Comparison of ENCODE assay signal across 22 cellular contexts in the genomic region with DNA sequence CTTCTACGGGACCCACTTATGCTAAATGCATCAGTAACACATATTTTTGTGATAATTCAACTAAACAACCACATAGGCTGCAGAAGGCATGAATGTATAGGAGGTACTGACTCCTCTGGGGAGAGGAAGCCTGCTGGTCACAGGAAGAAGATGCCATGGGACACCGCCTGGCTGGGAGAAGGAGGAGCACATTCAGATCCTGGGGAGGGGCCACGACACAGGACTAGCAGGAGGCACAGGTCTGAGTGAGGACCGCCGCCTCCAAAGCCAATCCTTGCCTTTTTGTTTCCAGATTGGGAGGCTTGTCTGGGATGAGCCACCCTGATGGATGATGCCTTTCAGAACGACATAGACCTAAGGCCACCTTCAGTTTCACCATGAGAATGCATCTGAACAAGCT. TPM values are rescaled to one million over a fixed set of nuclear protein-coding genes. Genes with fewer than 3 reads are reported as not detected.
A peak's percentile ranks its signal among the peaks of the same experiment; 100 is the strongest.
DNase-seq lines count a peak whose midpoint lies in the region; ATAC-seq and TF ChIP-seq lines count a peak whose summit lies in the region.
"Had no signal": no experiment of that assay in that cellular context is flagged by ENCODE, and none has a peak within 500 bp of the region (broad histone marks: within the 10 kb centered on the region; RNA-seq: fewer than 3 reads in every experiment).

No MANE protein-coding gene starts in this region.

- H3K27ac Mint-ChIP-seq in activated T-cell treated with anti-CD3 and anti-CD28 coated beads, Interleukin-2, amount 50 U/mL, for 24 hours = peak overlapping the region; percentile 50
- H3K27ac Mint-ChIP-seq in activated T-cell treated with anti-CD3 and anti-CD28 coated beads, Interleukin-2, amount 50 U/mL, for 72 hours = no peak overlapping the region
- H3K27ac Mint-ChIP-seq in WTC11 = no peak overlapping the region
- H3K27ac Mint-ChIP-seq: CD8-positive, alpha-beta T cell had no signal

- no peaks in the 10 kb centered on the region for H3K27me3 ChIP-seq in colonic mucosa
- H3K27me3 ChIP-seq: Peyer's patch, SJCRH30 had no signal

- no peaks in the 10 kb centered on the region for H3K4me1 ChIP-seq in colonic mucosa
- H3K4me1 ChIP-seq: SJCRH30 had no signal

- H3K4me1 Mint-ChIP-seq in activated T-cell treated with anti-CD3 and anti-CD28 coated beads, Interleukin-2, amount 50 U/mL, for 24 hours (ENCODE audit: low read depth) = peaks cover 23% of the 10 kb centered on the region
- H3K4me1 Mint-ChIP-seq in activated T-cell treated with anti-CD3 and anti-CD28 coated beads, Interleukin-2, amount 50 U/mL, for 72 hours (ENCODE audit: low read depth) = peaks cover 19% of the 10 kb centered on the region
- no peaks in the 10 kb centered on the region for H3K4me1 Mint-ChIP-seq in WTC11

- no peaks in the 10 kb centered on the region for H3K9me3 Mint-ChIP-seq in activated T-cell treated with anti-CD3 and anti-CD28 coated beads, Interleukin-2, amount 50 U/mL, for 24 hours
- H3K9me3 Mint-ChIP-seq in activated T-cell treated with anti-CD3 and anti-CD28 coated beads, Interleukin-2, amount 50 U/mL, for 72 hours = no peaks in the 10 kb centered on the region
- no peaks in the 10 kb centered on the region for H3K9me3 Mint-ChIP-seq in WTC11
- H3K9me3 Mint-ChIP-seq: CD8-positive, alpha-beta T cell; IgD-negative memory B cell had no signal

- CTCF ChIA-PET in WTC11 (lab: Charles Lee) = interaction anchor here (1.0 to 2.2 kb wide), 3 partner anchors 16 to 125 kb away, joined by 4 to 6 read pairs (median 4); partner anchors contain the start of gene TAF1C

- H3K27me3 Mint-ChIP-seq in activated T-cell treated with anti-CD3 and anti-CD28 coated beads, Interleukin-2, amount 50 U/mL, for 24 hours = no peaks in the 10 kb centered on the region
- H3K27me3 Mint-ChIP-seq in activated T-cell treated with anti-CD3 and anti-CD28 coated beads, Interleukin-2, amount 50 U/mL, for 72 hours (ENCODE audit: low read depth) = no peaks in the 10 kb centered on the region
- no peaks in the 10 kb centered on the region for H3K27me3 Mint-ChIP-seq in WTC11 (ENCODE audit: low read depth)
- H3K27me3 Mint-ChIP-seq: IgD-negative memory B cell had no signal

- no peak overlapping the region for H3K9ac ChIP-seq in colonic mucosa (ENCODE audit: low read depth in 2 of 2, low read length in 2 of 2)
- H3K9ac ChIP-seq: BLaER1 treated with 17β-estradiol and CSF1 and Interleukin-3, amounts not matched to agents 10 nM and 100 nM had no signal

- intact Hi-C loops in colonic mucosa (cut with DNase I) = no loop called here

- POLR2A ChIA-PET in WTC11 (lab: Charles Lee) = no interaction called here

- TF ChIP-seq CTCF in WTC11 (IDR thresholded peaks at IDR 0.05) (no peak), colonic mucosa (IDR thresholded peaks at IDR 0.05) (no peak)

- ATAC-seq in activated T-cell treated with anti-CD3 and anti-CD28 coated beads, Interleukin-2, amount 50 U/mL, for 72 hours (replicated peaks in 1 of 2) = no peak
- ATAC-seq in WTC11 (peak; percentile 64), esophagus mucosa (peak; percentile 19)
- ATAC-seq: CD8-positive, alpha-beta T cell had no signal

- H3K36me3 Mint-ChIP-seq in activated T-cell treated with anti-CD3 and anti-CD28 coated beads, Interleukin-2, amount 50 U/mL, for 24 hours (ENCODE audit: low read depth) = peaks cover 91% of the 10 kb centered on the region
- H3K36me3 Mint-ChIP-seq in activated T-cell treated with anti-CD3 and anti-CD28 coated beads, Interleukin-2, amount 50 U/mL, for 72 hours (ENCODE audit: insufficient read depth in 2 of 2) = peaks cover 6 to 23% of the 10 kb centered on the region in 2 donors
- peaks cover 40% of the 10 kb centered on the region for H3K36me3 Mint-ChIP-seq in WTC11

- DNase-seq in activated T-cell treated with anti-CD3 and anti-CD28 coated beads, Interleukin-2, amount 50 U/mL, for 24 hours = no peak
- no peak for DNase-seq in activated T-cell treated with anti-CD3 and anti-CD28 coated beads, Interleukin-2, amount 50 U/mL, for 72 hours
- DNase-seq in WTC11 (ENCODE audit: low spot score) (no peak), NCI-H2227 (lab: John Stamatoyannopoulos, UW; ENCODE audit: unreplicated experiment) (no peak), amniotic stem cell (lab: John Stamatoyannopoulos, UW) (no peak), colonic mucosa (no peak)
- DNase-seq: Calu3; CD8-positive, alpha-beta T cell; DMS153; NCI-H1105 treated with DMSO at 0.1 percent for 48 hours; NCI-H2029 treated with DMSO at 0.1 percent for 48 hours; NCI-H2171; NCI-H524 treated with DMSO at 0.1 percent for 48 hours; NCI-H82; Peyer's patch; SJCRH30 had no signal

- no peak overlapping the region for H3K4me3 Mint-ChIP-seq in activated T-cell treated with anti-CD3 and anti-CD28 coated beads, Interleukin-2, amount 50 U/mL, for 24 hours
- no peak overlapping the region for H3K4me3 Mint-ChIP-seq in activated T-cell treated with anti-CD3 and anti-CD28 coated beads, Interleukin-2, amount 50 U/mL, for 72 hours
- no peak overlapping the region for H3K4me3 Mint-ChIP-seq in WTC11
- H3K4me3 Mint-ChIP-seq: CD8-positive, alpha-beta T cell; IgD-negative memory B cell had no signal

- peaks cover 2% of the 10 kb centered on the region for H3K36me3 ChIP-seq in colonic mucosa

- H3K9me3 ChIP-seq in colonic mucosa = no peaks in the 10 kb centered on the region
- H3K9me3 ChIP-seq: BLaER1 treated with 17β-estradiol and CSF1 and Interleukin-3, amounts not matched to agents 10 nM and 100 nM; Peyer's patch; SJCRH30 had no signal

- H3K27ac ChIP-seq in temporal lobe (ENCODE audit: low read depth, low read length) (peak overlapping the region; percentile 3), colonic mucosa (no peak overlapping the region)
- H3K27ac ChIP-seq: 22Rv1; BLaER1 treated with 17β-estradiol and CSF1 and Interleukin-3, amounts not matched to agents 10 nM and 100 nM; Peyer's patch; SJCRH30 had no signal

- H3K4me3 ChIP-seq in colonic mucosa = no peak overlapping the region
- H3K4me3 ChIP-seq: BLaER1 treated with 17β-estradiol and CSF1 and Interleukin-3, amounts not matched to agents 10 nM and 100 nM; Peyer's patch; SJCRH30 had no signal

TF ChIP-seq in WTC11, 78 proteins besides CTCF, POLR2A, EP300 and RAD21 (continues in another document):
- no peak for TF ChIP-seq FOXP1 (CRISPR knock-in tag; IDR thresholded peaks at IDR 0.05; ENCODE audit: borderline replicate concordance)
- no peak for TF ChIP-seq ZBTB43 (CRISPR knock-in tag; IDR thresholded peaks at IDR 0.05)
- TF ChIP-seq TEAD4 (CRISPR knock-in tag; IDR thresholded peaks at IDR 0.05) = no peak
- no peak for TF ChIP-seq HMGA2 (CRISPR knock-in tag; IDR thresholded peaks at IDR 0.05)
- no peak for TF ChIP-seq RELA (CRISPR knock-in tag; IDR thresholded peaks at IDR 0.05; ENCODE audit: borderline replicate concordance)
- TF ChIP-seq, protein P1, sequence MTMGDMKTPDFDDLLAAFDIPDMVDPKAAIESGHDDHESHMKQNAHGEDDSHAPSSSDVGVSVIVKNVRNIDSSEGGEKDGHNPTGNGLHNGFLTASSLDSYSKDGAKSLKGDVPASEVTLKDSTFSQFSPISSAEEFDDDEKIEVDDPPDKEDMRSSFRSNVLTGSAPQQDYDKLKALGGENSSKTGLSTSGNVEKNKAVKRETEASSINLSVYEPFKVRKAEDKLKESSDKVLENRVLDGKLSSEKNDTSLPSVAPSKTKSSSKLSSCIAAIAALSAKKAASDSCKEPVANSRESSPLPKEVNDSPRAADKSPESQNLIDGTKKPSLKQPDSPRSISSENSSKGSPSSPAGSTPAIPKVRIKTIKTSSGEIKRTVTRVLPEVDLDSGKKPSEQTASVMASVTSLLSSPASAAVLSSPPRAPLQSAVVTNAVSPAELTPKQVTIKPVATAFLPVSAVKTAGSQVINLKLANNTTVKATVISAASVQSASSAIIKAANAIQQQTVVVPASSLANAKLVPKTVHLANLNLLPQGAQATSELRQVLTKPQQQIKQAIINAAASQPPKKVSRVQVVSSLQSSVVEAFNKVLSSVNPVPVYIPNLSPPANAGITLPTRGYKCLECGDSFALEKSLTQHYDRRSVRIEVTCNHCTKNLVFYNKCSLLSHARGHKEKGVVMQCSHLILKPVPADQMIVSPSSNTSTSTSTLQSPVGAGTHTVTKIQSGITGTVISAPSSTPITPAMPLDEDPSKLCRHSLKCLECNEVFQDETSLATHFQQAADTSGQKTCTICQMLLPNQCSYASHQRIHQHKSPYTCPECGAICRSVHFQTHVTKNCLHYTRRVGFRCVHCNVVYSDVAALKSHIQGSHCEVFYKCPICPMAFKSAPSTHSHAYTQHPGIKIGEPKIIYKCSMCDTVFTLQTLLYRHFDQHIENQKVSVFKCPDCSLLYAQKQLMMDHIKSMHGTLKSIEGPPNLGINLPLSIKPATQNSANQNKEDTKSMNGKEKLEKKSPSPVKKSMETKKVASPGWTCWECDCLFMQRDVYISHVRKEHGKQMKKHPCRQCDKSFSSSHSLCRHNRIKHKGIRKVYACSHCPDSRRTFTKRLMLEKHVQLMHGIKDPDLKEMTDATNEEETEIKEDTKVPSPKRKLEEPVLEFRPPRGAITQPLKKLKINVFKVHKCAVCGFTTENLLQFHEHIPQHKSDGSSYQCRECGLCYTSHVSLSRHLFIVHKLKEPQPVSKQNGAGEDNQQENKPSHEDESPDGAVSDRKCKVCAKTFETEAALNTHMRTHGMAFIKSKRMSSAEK (CRISPR knock-in tag; IDR thresholded peaks at IDR 0.05; ENCODE audit: borderline replicate concordance) = no peak
- TF ChIP-seq, protein P2, sequence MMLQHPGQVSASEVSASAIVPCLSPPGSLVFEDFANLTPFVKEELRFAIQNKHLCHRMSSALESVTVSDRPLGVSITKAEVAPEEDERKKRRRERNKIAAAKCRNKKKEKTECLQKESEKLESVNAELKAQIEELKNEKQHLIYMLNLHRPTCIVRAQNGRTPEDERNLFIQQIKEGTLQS (CRISPR knock-in tag; conservative IDR thresholded peaks at IDR 0.05) = no peak
- no peak for TF ChIP-seq MYBL2 (CRISPR knock-in tag; IDR thresholded peaks at IDR 0.05)
- no peak for TF ChIP-seq OVOL2 (CRISPR knock-in tag; IDR thresholded peaks at IDR 0.05; ENCODE audit: borderline replicate concordance)

RNA-seq across cellular contexts. Expression of gene MBTPS1, which starts 34.6 kb away (rescaled TPM):
- total RNA-seq in activated T-cell treated with anti-CD3 and anti-CD28 coated beads, Interleukin-2, amount 50 U/mL, for 72 hours = 10 to 100 TPM; 36.6 to 42.0 TPM
- total RNA-seq in WTC11 (2021) = 45.1 to 47.4 TPM (median 46.9 TPM) in 3 replicates
- total RNA-seq in esophagus mucosa = 37.3 TPM
- 54.1 TPM for total RNA-seq in temporal lobe
- 10 to 100 TPM; 69.6 to 80.7 TPM for total RNA-seq in colonic mucosa

RNA-seq across cellular contexts. Expression of gene SLC38A8, which starts 39.5 kb away (rescaled TPM):
- not detected for total RNA-seq in activated T-cell treated with anti-CD3 and anti-CD28 coated beads, Interleukin-2, amount 50 U/mL, for 72 hours
- total RNA-seq in WTC11 (2021) (not detected in 3 replicates), esophagus mucosa (not detected), temporal lobe (not detected), colonic mucosa (not detected)
- total RNA-seq: Calu3; CD8-positive, alpha-beta T cell; H1; Peyer's patch; SJCRH30 had no signal

Comparison
In these comparisons a context has a peak if more than half of its experiments do, and no peak if none do; other contexts are left out.
1. ATAC-seq: peak in WTC11 (single experiment) and esophagus mucosa (single experiment); none in activated T-cell treated with anti-CD3 and anti-CD28 coated beads, Interleukin-2, amount 50 U/mL, for 72 hours (0 of 2).